Comparison of ENCODE assay signal across 26 cellular contexts in genomic region chr1:62110198-62110817, GRCh38.
DNase-seq lines count a peak whose midpoint lies in the region; ATAC-seq and TF ChIP-seq lines count a peak whose summit lies in the region.
"Had no signal": no experiment of that assay in that cellular context is flagged by ENCODE, and none has a peak within 500 bp of the region (broad histone marks: within the 10 kb centered on the region; RNA-seq: fewer than 3 reads in every experiment).

No MANE protein-coding gene starts in this region.

- POLR2A ChIA-PET in WTC11 (lab: Charles Lee) = no interaction called here

- intact Hi-C loops in ovary (cut with DNase I) = no loop called here

- ATAC-seq in WTC11 (no peak), HG03521 (IDR thresholded peaks at IDR 0.05; ENCODE audit: unreplicated experiment) (no peak), GM19395 (IDR thresholded peaks at IDR 0.05; ENCODE audit: unreplicated experiment) (no peak)
- ATAC-seq: activated naive CD4-positive, alpha-beta T cell treated with anti-CD3 and anti-CD28 coated beads, Interleukin-2, amount 50 U/mL, for 72 hours; activated T-helper 17 cell treated with anti-CD3 and anti-CD28 coated beads, Interleukin-2, amount 50 U/mL, for 72 hours had no signal

- DNase-seq in AG20443 (ENCODE audit: low spot score) = peak; percentile 12
- no peak for DNase-seq in WTC11 (ENCODE audit: low spot score)
- peak; percentile 55 for DNase-seq in fibroblast of gingiva (ENCODE audit: low read depth)
- peak; percentile 29 to 60 (median 32) for DNase-seq in ovary
- no peak for DNase-seq in NCI-H774 (lab: John Stamatoyannopoulos, UW)
- no peak for DNase-seq in DMS53 treated with DMSO at 0.1 percent for 48 hours (lab: John Stamatoyannopoulos, UW; ENCODE audit: unreplicated experiment)
- DNase-seq: ACHN; activated CD4-positive, alpha-beta T cell treated with anti-CD3 and anti-CD28 coated beads, Interleukin-2, amount 50 U/mL, for 1 hour; activated CD8-positive, alpha-beta memory T cell treated with anti-CD3 and anti-CD28 coated beads, Interleukin-2, amount 50 U/mL, for 4 hours; anterior cingulate cortex; Calu3; islet precursor cell; NCI-H1105 treated with DMSO at 0.1 percent for 48 hours; NCI-H2081; stimulated activated CD4-positive, alpha-beta T cell treated with anti-CD3 and anti-CD28 coated beads, Interleukin-4, amount 100 ng/mL, for 24 hours; stimulated activated naive CD4-positive, alpha-beta T cell; T1000 had no signal

- peak overlapping the region; percentile 55 for H3K27ac Mint-ChIP-seq in WTC11
- H3K27ac Mint-ChIP-seq: activated naive CD4-positive, alpha-beta T cell treated with anti-CD3 and anti-CD28 coated beads, Interleukin-2, amount 50 U/mL, for 72 hours; activated T-helper 17 cell treated with anti-CD3 and anti-CD28 coated beads, Interleukin-2, amount 50 U/mL, for 72 hours had no signal

- H3K9me3 Mint-ChIP-seq in WTC11 = no peaks in the 10 kb centered on the region
- H3K9me3 Mint-ChIP-seq: activated naive CD4-positive, alpha-beta T cell treated with anti-CD3 and anti-CD28 coated beads, Interleukin-2, amount 50 U/mL, for 72 hours; activated T-helper 17 cell treated with anti-CD3 and anti-CD28 coated beads, Interleukin-2, amount 50 U/mL, for 72 hours; central memory CD8-positive, alpha-beta T cell had no signal

- H3K36me3 ChIP-seq in ovary = no peaks in the 10 kb centered on the region
- H3K36me3 ChIP-seq: prostate gland, uterus had no signal

- H3K36me3 Mint-ChIP-seq in WTC11 = peaks cover 3% of the 10 kb centered on the region; the same call in 1 of the 2 replicates
- H3K36me3 Mint-ChIP-seq: activated naive CD4-positive, alpha-beta T cell treated with anti-CD3 and anti-CD28 coated beads, Interleukin-2, amount 50 U/mL, for 72 hours had no signal

- no peaks in the 10 kb centered on the region for H3K27me3 ChIP-seq in ovary
- H3K27me3 ChIP-seq: uterus had no signal

- H3K4me1 Mint-ChIP-seq in WTC11 = peaks cover 9% of the 10 kb centered on the region; the same call in 1 of the 2 replicates
- H3K4me1 Mint-ChIP-seq: activated T-helper 17 cell treated with anti-CD3 and anti-CD28 coated beads, Interleukin-2, amount 50 U/mL, for 72 hours; central memory CD8-positive, alpha-beta T cell had no signal

- H3K27me3 Mint-ChIP-seq in WTC11 (ENCODE audit: low read depth) = no peaks in the 10 kb centered on the region
- H3K27me3 Mint-ChIP-seq: activated T-helper 17 cell treated with anti-CD3 and anti-CD28 coated beads, Interleukin-2, amount 50 U/mL, for 72 hours; central memory CD8-positive, alpha-beta T cell had no signal

- no peak for TF ChIP-seq CTCF in WTC11 (IDR thresholded peaks at IDR 0.05)
- TF ChIP-seq CTCF in ovary (IDR thresholded peaks at IDR 0.05) = no peak

- H3K4me3 ChIP-seq in ovary = no peak overlapping the region
- H3K4me3 ChIP-seq: lung, prostate gland, uterus had no signal

- no peaks in the 10 kb centered on the region for H3K9me3 ChIP-seq in ovary
- H3K9me3 ChIP-seq: prostate gland, uterus had no signal

- CTCF ChIA-PET in WTC11 (lab: Charles Lee) = interaction anchor here (1.0 to 1.4 kb wide), 3 partner anchors 7 to 28 kb away, joined by 3 to 4 read pairs (median 3); no protein-coding TSS in a partner anchor

- 25 to 39% (median 25%) methylated on average over 11 of the region's 11 CpGs for WGBS in ovary, 3 donors

- peaks cover 2% of the 10 kb centered on the region for H3K4me1 ChIP-seq in ovary (ENCODE audit: insufficient read depth)
- H3K4me1 ChIP-seq: prostate gland, uterus had no signal

- no peak for TF ChIP-seq POLR2A in ovary (IDR thresholded peaks at IDR 0.05)

- TF ChIP-seq EP300 in ovary (IDR thresholded peaks at IDR 0.05) = no peak

- no peak overlapping the region for H3K4me3 Mint-ChIP-seq in WTC11
- H3K4me3 Mint-ChIP-seq: activated T-helper 17 cell treated with anti-CD3 and anti-CD28 coated beads, Interleukin-2, amount 50 U/mL, for 72 hours; central memory CD8-positive, alpha-beta T cell had no signal

- peak overlapping the region in 1 of 2 donors; percentile 58 for H3K27ac ChIP-seq in ovary
- H3K27ac ChIP-seq: C4-2B, prostate gland, uterus had no signal

TF ChIP-seq in WTC11, 78 proteins besides CTCF, POLR2A, EP300 and RAD21:
- TF ChIP-seq OVOL2 (CRISPR knock-in tag; IDR thresholded peaks at IDR 0.05; ENCODE audit: borderline replicate concordance) (no peak), ATF2 (CRISPR knock-in tag; IDR thresholded peaks at IDR 0.05; ENCODE audit: borderline replicate concordance, low read depth) (no peak), SOX15 (CRISPR knock-in tag; IDR thresholded peaks at IDR 0.05) (no peak), PREB (CRISPR knock-in tag; IDR thresholded peaks at IDR 0.05; ENCODE audit: borderline replicate concordance) (no peak), ZNF219 (CRISPR knock-in tag; IDR thresholded peaks at IDR 0.05; ENCODE audit: borderline replicate concordance) (no peak), ZNF138 (CRISPR knock-in tag; conservative IDR thresholded peaks at IDR 0.05) (no peak), ATF6 (CRISPR knock-in tag; IDR thresholded peaks at IDR 0.05) (no peak)
TF ChIP-seq in WTC11: peak in this region for 0.

Comparison
In these comparisons a context has a peak if more than half of its experiments do, and no peak if none do; other contexts are left out.
1. DNase-seq: peak in AG20443 (single experiment), fibroblast of gingiva (single experiment) and ovary (5 of 5); none in WTC11 (single experiment), NCI-H774 (single experiment) and DMS53 treated with DMSO at 0.1 percent for 48 hours (single experiment).